ENCODE assay signal across 18 cellular contexts in the genomic region with DNA sequence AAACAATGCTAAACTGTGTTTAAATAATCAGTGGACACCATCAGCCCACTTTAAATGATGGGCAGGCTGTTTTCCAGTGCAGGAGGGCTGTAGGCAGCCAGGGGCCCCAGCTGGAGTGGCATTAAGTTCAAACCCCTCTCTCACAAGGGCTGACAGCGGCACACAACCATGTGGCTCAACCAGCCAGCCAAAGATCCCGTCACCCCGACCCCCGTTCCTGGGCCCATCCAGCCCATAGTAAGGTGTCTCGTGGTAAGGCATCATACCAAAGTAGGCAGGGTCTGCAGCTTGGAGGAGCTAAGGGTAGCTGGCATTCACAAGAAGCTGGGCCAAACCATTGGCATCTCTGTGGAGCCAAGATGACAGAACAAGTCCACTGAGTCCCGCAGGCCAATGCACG. TPM values are rescaled to one million over a fixed set of nuclear protein-coding genes. Genes with fewer than 3 reads are reported as not detected.
DNase-seq lines count a peak whose midpoint lies in the region; ATAC-seq and TF ChIP-seq lines count a peak whose summit lies in the region.
"Had no signal": no experiment of that assay in that cellular context is flagged by ENCODE, and none has a peak within 500 bp of the region (broad histone marks: within the 10 kb centered on the region; RNA-seq: fewer than 3 reads in every experiment).

No MANE protein-coding gene starts in this region.

- H3K27ac Mint-ChIP-seq in activated CD8-positive, alpha-beta memory T cell treated with anti-CD3 and anti-CD28 coated beads, Interleukin-2, amount 10 ng/mL, durations not matched to agents 7 days and 5 days: no peak overlapping the region
- H3K27ac Mint-ChIP-seq in CD4-positive, alpha-beta memory T cell: no peak overlapping the region
- H3K27ac Mint-ChIP-seq: B cell; CD8-positive, alpha-beta T cell; H9 had no signal

- CTCF ChIA-PET in activated CD8-positive, alpha-beta memory T cell treated with anti-CD3 and anti-CD28 coated beads, Interleukin-2, amount 10 ng/mL, durations not matched to agents 7 days and 5 days (lab: Charles Lee): no interaction called here
- CTCF ChIA-PET in CD4-positive, alpha-beta memory T cell (lab: Charles Lee; ENCODE audit: partially characterized antibody): no interaction called here

- peak; percentile 33 for DNase-seq in activated CD8-positive, alpha-beta memory T cell treated with anti-CD3 and anti-CD28 coated beads, Interleukin-2, amount 10 ng/mL, durations not matched to agents 7 days and 5 days
- DNase-seq in activated CD8-positive, alpha-beta memory T cell treated with anti-CD3 and anti-CD28 coated beads, Interleukin-2, amount 50 U/mL, for 4 hours: no peak
- peak; percentile 2 for DNase-seq in H7
- peak; percentile 89 for DNase-seq in esophagus muscularis mucosa (ENCODE audit: extremely low spot score)
- DNase-seq in CD4-positive, alpha-beta memory T cell: no peak
- DNase-seq: C1 segment of cervical spinal cord; Caco-2; CD8-positive, alpha-beta T cell; DMS153; EL; GDM1; GM23248; H9 had no signal

- TF ChIP-seq EP300 in esophagus muscularis mucosa (IDR thresholded peaks at IDR 0.05): no peak

- 82% methylated on average over 6 of the region's 7 CpGs for WGBS in esophagus muscularis mucosa

- peaks cover 62% of the 10 kb centered on the region for H3K27me3 Mint-ChIP-seq in activated CD8-positive, alpha-beta memory T cell treated with anti-CD3 and anti-CD28 coated beads, Interleukin-2, amount 10 ng/mL, durations not matched to agents 7 days and 5 days
- H3K27me3 Mint-ChIP-seq in CD4-positive, alpha-beta memory T cell: peaks cover 55 to 66% of the 10 kb centered on the region in 2 donors

- H3K9me3 Mint-ChIP-seq in activated CD8-positive, alpha-beta memory T cell treated with anti-CD3 and anti-CD28 coated beads, Interleukin-2, amount 10 ng/mL, durations not matched to agents 7 days and 5 days (ENCODE audit: low read depth): no peaks in the 10 kb centered on the region
- H3K9me3 Mint-ChIP-seq in CD4-positive, alpha-beta memory T cell: peaks cover 0 to 3% (median 0%) of the 10 kb centered on the region in 8 donors
- H3K9me3 Mint-ChIP-seq: CD8-positive, alpha-beta T cell had no signal

- H3K27me3 ChIP-seq in H7 (ENCODE audit: control insufficient read depth, insufficient read depth, low read length): peaks cover 31% of the 10 kb centered on the region
- H3K27me3 ChIP-seq in esophagus muscularis mucosa: peaks cover 0 to 88% (median 5%) of the 10 kb centered on the region in 4 donors
- peaks cover 20% of the 10 kb centered on the region for H3K27me3 ChIP-seq in CD4-positive, alpha-beta memory T cell (ENCODE audit: insufficient read depth, low read length)

- no peak overlapping the region for H3K4me3 Mint-ChIP-seq in activated CD8-positive, alpha-beta memory T cell treated with anti-CD3 and anti-CD28 coated beads, Interleukin-2, amount 10 ng/mL, durations not matched to agents 7 days and 5 days
- H3K4me3 Mint-ChIP-seq in CD4-positive, alpha-beta memory T cell: no peak overlapping the region
- H3K4me3 Mint-ChIP-seq: B cell; CD8-positive, alpha-beta T cell; H9 had no signal

- H3K4me1 Mint-ChIP-seq in activated CD8-positive, alpha-beta memory T cell treated with anti-CD3 and anti-CD28 coated beads, Interleukin-2, amount 10 ng/mL, durations not matched to agents 7 days and 5 days: no peaks in the 10 kb centered on the region
- peaks cover 0 to 1% (median under 1%) of the 10 kb centered on the region in 4 donors for H3K4me1 Mint-ChIP-seq in CD4-positive, alpha-beta memory T cell

- H3K4me3 ChIP-seq in H7 (ENCODE audit: insufficient read depth, low read depth, low read length): no peak overlapping the region
- no peak overlapping the region for H3K4me3 ChIP-seq in esophagus muscularis mucosa
- no peak overlapping the region for H3K4me3 ChIP-seq in CD4-positive, alpha-beta memory T cell (ENCODE audit: low read length in 2 of 2)
- H3K4me3 ChIP-seq: GM23248 had no signal

- ATAC-seq in activated CD8-positive, alpha-beta memory T cell treated with anti-CD3 and anti-CD28 coated beads, Interleukin-2, amount 10 ng/mL, durations not matched to agents 7 days and 5 days: no peak
- no peak for ATAC-seq in HG02642 (IDR thresholded peaks at IDR 0.05; ENCODE audit: poor library complexity, unreplicated experiment)
- ATAC-seq: CD8-positive, alpha-beta T cell; HCT116 had no signal

- intact Hi-C loops in esophagus muscularis mucosa (cut with DNase I): no loop called here
- intact Hi-C loops in CD4-positive, alpha-beta memory T cell (cut with micrococcal nuclease): no loop called here

- H3K36me3 ChIP-seq in H7 (replicated peaks; ENCODE audit: control insufficient read depth, insufficient read depth, low read length) (no peaks in the 10 kb centered on the region), esophagus muscularis mucosa (peaks cover 0 to 6% (median 0%) of the 10 kb centered on the region in 4 donors)
- no peaks in the 10 kb centered on the region for H3K36me3 ChIP-seq in CD4-positive, alpha-beta memory T cell (ENCODE audit: insufficient read depth, low read length)

- H3K36me3 Mint-ChIP-seq in activated CD8-positive, alpha-beta memory T cell treated with anti-CD3 and anti-CD28 coated beads, Interleukin-2, amount 10 ng/mL, durations not matched to agents 7 days and 5 days: no peaks in the 10 kb centered on the region
- no peaks in the 10 kb centered on the region for H3K36me3 Mint-ChIP-seq in CD4-positive, alpha-beta memory T cell
- H3K36me3 Mint-ChIP-seq: CD8-positive, alpha-beta T cell had no signal

- POLR2A ChIA-PET in CD4-positive, alpha-beta memory T cell (lab: Charles Lee; ENCODE audit: partially characterized antibody): no interaction called here

- TF ChIP-seq POLR2A in esophagus muscularis mucosa (IDR thresholded peaks at IDR 0.05; ENCODE audit: low read depth): no peak

- H3K4me1 ChIP-seq in esophagus muscularis mucosa: no peaks in the 10 kb centered on the region
- H3K4me1 ChIP-seq in CD4-positive, alpha-beta memory T cell (ENCODE audit: insufficient read depth, low read length): no peaks in the 10 kb centered on the region

- TF ChIP-seq CTCF in esophagus muscularis mucosa (IDR thresholded peaks at IDR 0.05): no peak

- no peak overlapping the region for H3K27ac ChIP-seq in esophagus muscularis mucosa (replicated peaks in 1 of 4)
- H3K27ac ChIP-seq in CD4-positive, alpha-beta memory T cell (ENCODE audit: low read depth, low read length): no peak overlapping the region
- H3K27ac ChIP-seq: 22Rv1, GM23248 had no signal

- no peaks in the 10 kb centered on the region for H3K9me3 ChIP-seq in esophagus muscularis mucosa
- H3K9me3 ChIP-seq in CD4-positive, alpha-beta memory T cell (ENCODE audit: control insufficient read depth in 1 of 2, low read length in 2 of 2): no peaks in the 10 kb centered on the region
- H3K9me3 ChIP-seq: Caco-2 had no signal

RNA-seq across cellular contexts. Expression of a gene that starts 24.9 kb away (rescaled TPM):
- total RNA-seq in activated CD8-positive, alpha-beta memory T cell treated with anti-CD3 and anti-CD28 coated beads, Interleukin-2, amount 10 ng/mL, durations not matched to agents 7 days and 5 days: not detected
- 0.31 and 1.1 TPM in 2 replicates for total RNA-seq in H7 (2014; rRNA removed; shearing (Covaris generic))
- 10 to 100 TPM in 2 of 4 donors, 1 to 10 TPM in 2; 9.1 to 30.6 (median 15.0) TPM for total RNA-seq in esophagus muscularis mucosa
- not detected for total RNA-seq in CD4-positive, alpha-beta memory T cell
- polyA plus RNA-seq in CD4-positive, alpha-beta memory T cell: not detected
- total RNA-seq: CD8-positive, alpha-beta T cell; GM23248 had no signal
- polyA plus RNA-seq: AG04450, GM23248 had no signal

Comparison
In these comparisons a context has a peak if more than half of its experiments do, and no peak if none do; other contexts are left out.
1. DNase-seq: peak in activated CD8-positive, alpha-beta memory T cell treated with anti-CD3 and anti-CD28 coated beads, Interleukin-2, amount 10 ng/mL, durations not matched to agents 7 days and 5 days (single experiment), H7 (single experiment) and esophagus muscularis mucosa (single experiment); none in activated CD8-positive, alpha-beta memory T cell treated with anti-CD3 and anti-CD28 coated beads, Interleukin-2, amount 50 U/mL, for 4 hours (single experiment) and CD4-positive, alpha-beta memory T cell (0 of 5).